10 cellular contexts compared by ENCODE assay signal in genomic region chr6:160269771-160270170, GRCh38. TPM values are rescaled to one million over a fixed set of nuclear protein-coding genes. Genes with fewer than 3 reads are reported as not detected.
"Had no signal": no experiment of that assay in that cellular context is flagged by ENCODE, and none has a peak within 500 bp of the region (broad histone marks: within the 10 kb centered on the region; RNA-seq: fewer than 3 reads in every experiment).

No MANE protein-coding gene starts in this region.

- H3K36me3 Mint-ChIP-seq: IgD-negative memory B cell had no signal

- H3K27ac ChIP-seq: HL-60, KMS-11 had no signal

- H3K27ac Mint-ChIP-seq: IgD-negative memory B cell had no signal

- ATAC-seq: HepG2, K562 had no signal

- DNase-seq: IMR-90, KBM-7, KG1 had no signal

- H3K4me2 ChIP-seq: KMS-11 had no signal

- H3K4me3 ChIP-seq: K562 had no signal

- H3K4me3 Mint-ChIP-seq: IgD-negative memory B cell had no signal

RNA-seq across cellular contexts. Expression of gene SLC22A2, which starts 11.2 kb away (rescaled TPM):
- total RNA-seq: HepG2, HT-29, HT1080, IMR-90, K562 had no signal
- polyA plus RNA-seq: HepG2, IgD-negative memory B cell, IMR-90, K562 had no signal
